Comparison of ENCODE assay signal across 10 cellular contexts in the genomic region with DNA sequence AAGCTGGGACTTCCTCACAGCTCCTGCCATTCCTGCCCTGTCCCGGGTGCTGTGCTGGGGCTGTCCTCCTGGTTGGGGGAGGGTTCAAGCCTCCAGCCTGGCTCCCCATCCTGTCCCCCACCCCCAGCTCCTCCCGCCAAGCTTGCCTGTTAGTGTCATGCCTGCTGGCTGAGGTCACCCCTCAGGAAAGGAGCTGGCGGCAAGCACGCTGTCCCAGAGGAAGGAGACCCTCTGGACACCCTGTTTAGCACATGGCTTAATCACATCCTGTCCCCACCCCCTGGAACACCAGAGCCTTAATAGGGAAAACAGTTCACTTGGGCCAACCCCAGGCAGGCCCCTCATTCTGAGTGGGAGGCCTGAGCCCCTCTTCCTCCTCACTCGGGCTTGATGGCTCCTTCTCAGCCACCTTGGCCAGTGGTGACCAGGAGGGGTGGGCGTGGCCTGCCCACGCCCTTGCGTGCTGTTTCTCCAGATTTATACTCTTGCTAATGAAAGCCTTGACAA. TPM values are rescaled to one million over a fixed set of nuclear protein-coding genes. Genes with fewer than 3 reads are reported as not detected.
DNase-seq lines count a peak whose midpoint lies in the region; ATAC-seq and TF ChIP-seq lines count a peak whose summit lies in the region.
"Had no signal": no experiment of that assay in that cellular context is flagged by ENCODE, and none has a peak within 500 bp of the region (broad histone marks: within the 10 kb centered on the region; RNA-seq: fewer than 3 reads in every experiment).

No MANE protein-coding gene starts in this region.

- H3K36me3 ChIP-seq in cardiac muscle cell (peaks cover 12% of the 10 kb centered on the region), prostate gland (peaks cover 15 to 20% of the 10 kb centered on the region in 2 donors)

- peak overlapping the region; percentile 11 for H3K4me3 Mint-ChIP-seq in Calu3 (ENCODE audit: low read depth, unreplicated experiment)
- H3K4me3 Mint-ChIP-seq in T-cell, result peak overlapping the region in 1 of 3 donors; percentile 51

- H3K9me3 ChIP-seq in cardiac muscle cell (ENCODE audit: low read depth) (no peaks in the 10 kb centered on the region), prostate gland (no peaks in the 10 kb centered on the region)

- peaks cover 18% of the 10 kb centered on the region for H3K4me1 Mint-ChIP-seq in Calu3 (ENCODE audit: low read depth, unreplicated experiment)
- peaks cover 40 to 54% (median 53%) of the 10 kb centered on the region in 3 donors for H3K4me1 Mint-ChIP-seq in T-cell

- H3K27ac ChIP-seq in cardiac muscle cell (peak overlapping the region; percentile 72), prostate gland (peak overlapping the region; percentile 69 to 70)

- H3K27ac Mint-ChIP-seq in Calu3 (ENCODE audit: unreplicated experiment), result no peak overlapping the region
- H3K27ac Mint-ChIP-seq in T-cell, result peak overlapping the region; percentile 73 to 74

- peaks cover 13% of the 10 kb centered on the region for H3K4me1 ChIP-seq in cardiac muscle cell (ENCODE audit: low read depth)
- H3K4me1 ChIP-seq in prostate gland (replicated peaks), result peaks cover 35% of the 10 kb centered on the region

- no peak for TF ChIP-seq CTCF in Calu3 (IDR thresholded peaks at IDR 0.05; ENCODE audit: unreplicated experiment)
- TF ChIP-seq CTCF in cardiac muscle cell (IDR thresholded peaks at IDR 0.05; ENCODE audit: low read depth, low read length), result no peak
- no peak for TF ChIP-seq CTCF in prostate gland (IDR thresholded peaks at IDR 0.05)

- ATAC-seq in T-cell (replicated peaks in 1 of 4), result peak in 1 of 4 experiments; percentile 14
- no peak for ATAC-seq in HG03280 (IDR thresholded peaks at IDR 0.05; ENCODE audit: unreplicated experiment)
- ATAC-seq: GM12878 had no signal

- no peaks in the 10 kb centered on the region for H3K9me3 Mint-ChIP-seq in Calu3 (ENCODE audit: low read depth, unreplicated experiment)
- H3K9me3 Mint-ChIP-seq in T-cell, result no peaks in the 10 kb centered on the region

- peak; percentile 27 for DNase-seq in Calu3
- DNase-seq in T-cell, result no peak
- peak; percentile 41 to 43 for DNase-seq in cardiac muscle cell (ENCODE audit: low read depth in 1 of 2, low spot score in 1 of 2)
- DNase-seq in prostate gland (ENCODE audit: low spot score), result no peak
- no peak for DNase-seq in Ammon's horn (ENCODE audit: low spot score)
- DNase-seq in activated CD4-positive, alpha-beta T cell treated with anti-CD3 and anti-CD28 coated beads, Interleukin-2, amount 50 U/mL, for 4 hours, result no peak
- DNase-seq in NCI-H1694 (lab: John Stamatoyannopoulos, UW), result no peak
- DNase-seq: NCI-H1048 had no signal

- H3K36me3 Mint-ChIP-seq in Calu3 (ENCODE audit: insufficient read depth, unreplicated experiment) (peaks cover 10% of the 10 kb centered on the region), T-cell (peaks cover 40% of the 10 kb centered on the region)

- no peak for TF ChIP-seq POLR2A in prostate gland (IDR thresholded peaks at IDR 0.05)

- H3K4me3 ChIP-seq in cardiac muscle cell (no peak overlapping the region), prostate gland (no peak overlapping the region)
- H3K4me3 ChIP-seq: GM12878 had no signal

- intact Hi-C loops in Calu3 (cut with micrococcal nuclease; ENCODE audit: unreplicated experiment) (no loop called here), prostate gland (cut with DNase I) (no loop called here)

- WGBS in prostate gland, result 37% methylated on average over 7 of the region's 8 CpGs

- POLR2A ChIA-PET in T-cell (lab: Charles Lee), result interaction anchor here in 1 of 2 donors (0.6 kb wide), 1 partner anchor 471 kb away, joined by 4 read pairs; no protein-coding TSS in a partner anchor

- no peaks in the 10 kb centered on the region for H3K27me3 ChIP-seq in cardiac muscle cell
- no peaks in the 10 kb centered on the region for H3K27me3 ChIP-seq in prostate gland (replicated peaks; ENCODE audit: insufficient read depth)

- CTCF ChIA-PET in Calu3 (lab: Charles Lee) (no interaction called here), T-cell (lab: Charles Lee) (no interaction called here)

- no TSS peak for BruUV-seq in Calu3 (replicated peaks; lab: Mats Ljungman, UMichigan)

- H3K27me3 Mint-ChIP-seq in Calu3 (ENCODE audit: unreplicated experiment), result no peaks in the 10 kb centered on the region
- no peaks in the 10 kb centered on the region for H3K27me3 Mint-ChIP-seq in T-cell

RNA-seq across cellular contexts. Expression of a gene that starts 9.2 kb away (rescaled TPM):
- total RNA-seq in Calu3 (2022), result 0.66 TPM in 1 of 2 replicates, not detected in the other
- 1 to 10 TPM in 3 of 5 donors, under 1 TPM in 2; 0.53 to 5.5 (median 3.3) TPM for total RNA-seq in T-cell
- total RNA-seq in cardiac muscle cell, result 25.3 and 36.6 TPM in 2 replicates
- polyA plus RNA-seq in cardiac muscle cell, result 40.8 and 43.8 TPM in 2 replicates
- total RNA-seq in prostate gland, result 10 to 100 TPM; 36.4 to 50.9 TPM

RNA-seq across cellular contexts. Expression of a gene that starts 29.6 kb away (rescaled TPM):
- 28.7 and 29.9 TPM in 2 replicates for total RNA-seq in Calu3 (2022)
- 10 to 100 TPM; 30.7 to 34.3 (median 33.9) TPM for total RNA-seq in T-cell
- 48.1 and 55.8 TPM in 2 replicates for total RNA-seq in cardiac muscle cell
- polyA plus RNA-seq in cardiac muscle cell, result 28.6 and 31.6 TPM in 2 replicates
- 10 to 100 TPM; 78.2 to 78.8 TPM for total RNA-seq in prostate gland

RNA-seq across cellular contexts. Expression of a gene that starts 29.8 kb away (rescaled TPM):
- total RNA-seq in Calu3 (2022), result 3.7 and 4.1 TPM in 2 replicates
- 10 to 100 TPM in 4 of 5 donors, 1 to 10 TPM in 1; 9.7 to 15.6 (median 11.7) TPM for total RNA-seq in T-cell
- total RNA-seq in cardiac muscle cell, result 23.3 and 25.0 TPM in 2 replicates
- polyA plus RNA-seq in cardiac muscle cell, result 21.8 and 36.9 TPM in 2 replicates
- total RNA-seq in prostate gland, result 10 to 100 TPM; 13.1 to 24.1 TPM

RNA-seq across cellular contexts. Expression of a gene that starts 35.8 kb away (rescaled TPM):
- total RNA-seq in Calu3 (2022) (14.6 and 14.7 TPM in 2 replicates), T-cell (10 to 100 TPM in 2 of 5 donors, 1 to 10 TPM in 3; 5.4 to 11.6 (median 10.0) TPM), cardiac muscle cell (21.0 and 32.2 TPM in 2 replicates), prostate gland (10 to 100 TPM; 26.6 to 27.3 TPM)
- 33.3 and 37.1 TPM in 2 replicates for polyA plus RNA-seq in cardiac muscle cell

RNA-seq across cellular contexts. Expression of a gene that starts 35.9 kb away (rescaled TPM):
- 34.3 and 49.6 TPM in 2 replicates for total RNA-seq in Calu3 (2022)
- 10 to 100 TPM; 51.0 to 78.4 (median 71.3) TPM for total RNA-seq in T-cell
- 50.8 and 52.0 TPM in 2 replicates for total RNA-seq in cardiac muscle cell
- 35.8 and 38.9 TPM in 2 replicates for polyA plus RNA-seq in cardiac muscle cell
- total RNA-seq in prostate gland, result 10 to 100 TPM; 34.6 to 88.6 TPM

Comparison
In these comparisons a context has a peak if more than half of its experiments do, and no peak if none do; other contexts are left out.
1. DNase-seq: peak in Calu3 (single experiment) and cardiac muscle cell (2 of 2); none in T-cell (0 of 34), prostate gland (single experiment), Ammon's horn (single experiment), activated CD4-positive, alpha-beta T cell treated with anti-CD3 and anti-CD28 coated beads, Interleukin-2, amount 50 U/mL, for 4 hours (0 of 2) and NCI-H1694 (single experiment).